Comparison of ENCODE assay signal across 8 cellular contexts in the genomic region with DNA sequence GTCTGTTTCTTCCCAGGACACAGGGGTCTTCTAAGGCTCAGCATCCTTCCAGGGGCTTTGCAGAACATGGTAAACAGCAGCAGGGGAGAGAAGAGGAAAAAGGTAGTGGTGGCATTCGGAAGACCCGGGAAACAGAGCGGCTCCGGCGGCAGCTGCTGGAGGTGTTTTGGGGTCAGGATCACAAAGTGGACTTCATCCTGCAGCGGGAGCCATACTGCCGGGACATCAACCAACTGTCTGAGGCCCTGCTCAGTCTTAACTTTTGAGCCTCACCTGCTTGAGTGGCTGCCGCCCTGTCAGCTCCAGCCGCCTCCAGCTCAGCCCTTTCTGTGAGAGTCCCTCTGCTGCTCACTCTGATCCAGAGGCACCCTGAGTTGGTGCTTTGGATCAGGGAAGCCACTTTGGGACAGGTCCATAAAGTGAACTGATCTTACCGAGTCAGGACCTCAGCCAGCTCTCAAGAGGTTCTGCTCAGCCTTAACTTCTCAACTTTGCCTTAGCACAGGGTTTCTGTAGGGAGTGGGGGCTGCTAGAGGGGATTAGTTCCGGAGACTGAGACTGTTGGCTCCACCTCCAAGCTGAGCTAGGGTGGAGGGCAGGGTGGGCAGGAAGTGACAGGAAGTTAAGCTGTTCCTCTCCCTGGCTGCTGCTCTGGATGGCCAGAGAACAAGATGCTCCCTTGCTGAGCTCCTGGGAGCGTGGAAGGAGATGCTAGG. TPM values are rescaled to one million over a fixed set of nuclear protein-coding genes. Genes with fewer than 3 reads are reported as not detected.
DNase-seq lines count a peak whose midpoint lies in the region; TF ChIP-seq lines count a peak whose summit lies in the region.

No MANE protein-coding gene starts in this region.

- H3K27me3 Mint-ChIP-seq in activated T-cell treated with anti-CD3 and anti-CD28 coated beads, Interleukin-2, amount 50 U/mL, for 24 hours: no peaks in the 10 kb centered on the region

- TF ChIP-seq CTCF in WERI-Rb-1 (IDR thresholded peaks at IDR 0.05; ENCODE audit: low read depth, low read length) (no peak), right atrium auricular region (IDR thresholded peaks at IDR 0.05) (no peak), GM10266 (IDR thresholded peaks at IDR 0.05; ENCODE audit: control insufficient read depth, insufficient read depth, low read depth, missing control alignments) (no peak)

- H3K4me1 Mint-ChIP-seq in activated T-cell treated with anti-CD3 and anti-CD28 coated beads, Interleukin-2, amount 50 U/mL, for 24 hours (ENCODE audit: low read depth): peaks cover 59% of the 10 kb centered on the region

- H3K36me3 Mint-ChIP-seq in activated T-cell treated with anti-CD3 and anti-CD28 coated beads, Interleukin-2, amount 50 U/mL, for 24 hours (ENCODE audit: low read depth): peaks cover 96% of the 10 kb centered on the region

- no peak for DNase-seq in activated T-cell treated with anti-CD3 and anti-CD28 coated beads, Interleukin-2, amount 50 U/mL, for 24 hours
- DNase-seq in activated T-cell treated with anti-CD3 and anti-CD28 coated beads for 4 hours (no peak), WERI-Rb-1 (peak; percentile 89), right atrium auricular region (ENCODE audit: low spot score) (no peak), T-helper 9 cell (no peak), GM10266 (ENCODE audit: extremely low spot score) (no peak)
- DNase-seq in stimulated activated CD4-positive, alpha-beta T cell treated with anti-CD3 and anti-CD28 coated beads, Interleukin-12 subunit alpha, Interleukin-12 subunit beta, amount 100 ng/mL, for 4 hours: no peak

- H3K27me3 ChIP-seq in WERI-Rb-1 (ENCODE audit: insufficient read depth, low read depth, severe bottlenecking) (no peaks in the 10 kb centered on the region), right atrium auricular region (no peaks in the 10 kb centered on the region)

- H3K36me3 ChIP-seq in WERI-Rb-1 (peaks cover 54% of the 10 kb centered on the region), right atrium auricular region (peaks cover 69% of the 10 kb centered on the region)

- H3K4me1 ChIP-seq in right atrium auricular region: peaks cover 0 to 50% of the 10 kb centered on the region in 2 donors

- no peaks in the 10 kb centered on the region for H3K9me3 ChIP-seq in WERI-Rb-1 (ENCODE audit: severe bottlenecking)
- H3K9me3 ChIP-seq in right atrium auricular region: no peaks in the 10 kb centered on the region

- H3K4me3 ChIP-seq in WERI-Rb-1 (ENCODE audit: low read depth, low read length) (peak overlapping the region; percentile 22), right atrium auricular region (no peak overlapping the region)

- no peaks in the 10 kb centered on the region for H3K9me3 Mint-ChIP-seq in activated T-cell treated with anti-CD3 and anti-CD28 coated beads, Interleukin-2, amount 50 U/mL, for 24 hours

- H3K27ac ChIP-seq in WERI-Rb-1 (peak overlapping the region; percentile 72), right atrium auricular region (peak overlapping the region; percentile 65 to 67), temporal lobe (ENCODE audit: low read depth, low read length) (peak overlapping the region; percentile 75)

- H3K4me3 Mint-ChIP-seq in activated T-cell treated with anti-CD3 and anti-CD28 coated beads, Interleukin-2, amount 50 U/mL, for 24 hours: no peak overlapping the region

- peak overlapping the region; percentile 99 for H3K27ac Mint-ChIP-seq in activated T-cell treated with anti-CD3 and anti-CD28 coated beads, Interleukin-2, amount 50 U/mL, for 24 hours

RNA-seq across cellular contexts. Expression of a gene that starts 5.4 kb away (rescaled TPM):
- 10 to 100 TPM; 49.2 to 55.1 TPM for total RNA-seq in right atrium auricular region
- 17.0 TPM for total RNA-seq in temporal lobe

RNA-seq across cellular contexts. Expression of a gene that starts 7.4 kb away (rescaled TPM):
- total RNA-seq in right atrium auricular region (10 to 100 TPM; 16.3 to 23.0 TPM), temporal lobe (13.0 TPM)

RNA-seq across cellular contexts. Expression of a gene that starts 7.7 kb away (rescaled TPM):
- total RNA-seq in right atrium auricular region (1 to 10 TPM in 1 of 2 donors, under 1 TPM in 1; 0.48 to 1.4 TPM), temporal lobe (0.25 TPM)

RNA-seq across cellular contexts. Expression of a gene that starts 38.4 kb away (rescaled TPM):
- total RNA-seq in right atrium auricular region: 10 to 100 TPM in 1 of 2 donors, 1 to 10 TPM in 1; 6.0 to 10.1 TPM
- total RNA-seq in temporal lobe: 14.5 TPM
